Comparison of ENCODE assay signal across 2 cellular contexts in genomic region chr2:164474873-164475272, GRCh38.
TF ChIP-seq lines count a peak whose summit lies in the region.

No MANE protein-coding gene starts in this region.

TF ChIP-seq in HepG2, 621 proteins besides CTCF, POLR2A, EP300 and RAD21 (continued from another document):
- peak; percentile 70 for TF ChIP-seq MAFF (IDR thresholded peaks at IDR 0.05; ENCODE audit: low read depth, low read length)
- no peak for TF ChIP-seq ZNF646 (CRISPR knock-in tag; IDR thresholded peaks at IDR 0.05)
- TF ChIP-seq NFIC (IDR thresholded peaks at IDR 0.05; ENCODE audit: low read length) = no peak
- peak; percentile 71 to 86; a peak in 3 of 4 replicates for TF ChIP-seq MAFK (conservative IDR thresholded peaks at IDR 0.05 in 1 of 2, IDR thresholded peaks at IDR 0.05 in 1 of 2; ENCODE audit: low read length in 2 of 2)
- TF ChIP-seq SRSF9 (IDR thresholded peaks at IDR 0.05; ENCODE audit: borderline replicate concordance, insufficient read depth, low read depth, low read length, poor library complexity, severe bottlenecking) = no peak
- TF ChIP-seq ZSCAN12 (CRISPR knock-in tag; IDR thresholded peaks at IDR 0.05) = no peak
- no peak for TF ChIP-seq SRF (IDR thresholded peaks at IDR 0.05; ENCODE audit: low read depth, low read length)

TF ChIP-seq in IMR-90, 13 proteins besides CTCF, POLR2A, EP300 and RAD21 (continued from another document):
- no peak for TF ChIP-seq MXI1 (IDR thresholded peaks at IDR 0.05; ENCODE audit: borderline replicate concordance, low read depth, low read length)
TF ChIP-seq in IMR-90: peak in this region for 1.
